ENCODE assay signal across 25 cellular contexts in the genomic region with DNA sequence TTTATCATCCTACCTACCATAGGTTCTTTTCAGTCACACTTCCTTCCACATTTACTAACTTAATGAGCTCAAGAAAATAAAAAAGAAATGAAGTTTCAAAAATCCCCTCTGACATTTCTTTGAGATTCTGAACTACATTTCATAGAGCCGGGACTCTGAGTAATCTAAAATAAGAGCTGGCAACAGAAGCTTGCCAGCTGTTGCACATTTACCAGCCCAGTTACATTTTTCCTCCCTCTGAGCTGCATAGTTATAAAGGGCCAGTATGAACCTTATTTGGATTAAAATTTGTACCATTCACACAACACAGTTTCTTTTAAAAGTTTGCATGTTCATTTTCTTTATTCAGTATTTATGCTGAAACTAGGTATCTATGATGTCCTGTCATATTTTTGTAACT.
DNase-seq lines count a peak whose midpoint lies in the region; ATAC-seq and TF ChIP-seq lines count a peak whose summit lies in the region.
"Had no signal": no experiment of that assay in that cellular context is flagged by ENCODE, and none has a peak within 500 bp of the region (broad histone marks: within the 10 kb centered on the region; RNA-seq: fewer than 3 reads in every experiment).

No MANE protein-coding gene starts in this region.

- peaks cover 7% of the 10 kb centered on the region for H3K9me3 Mint-ChIP-seq in osteocyte (ENCODE audit: unreplicated experiment)
- H3K9me3 Mint-ChIP-seq: activated CD4-positive, alpha-beta T cell treated with anti-CD3 and anti-CD28 coated beads, Interleukin-2, amount 10 ng/mL, durations not matched to agents 7 days and 5 days; activated naive CD8-positive, alpha-beta T cell treated with anti-CD3 and anti-CD28 coated beads, Interleukin-2, amount 50 U/mL, for 24 hours; memory B cell; T-cell had no signal

- no peak overlapping the region for H3K27ac ChIP-seq in SK-N-SH (ENCODE audit: low read depth in 2 of 2, low read length in 1 of 2)
- H3K27ac ChIP-seq in RWPE1: no peak overlapping the region
- H3K27ac ChIP-seq: hepatocyte, stomach had no signal

- 0 out of 4 replicates have a peak, but pooled peaks cover 0 to 5% of the 10 kb centered on the region in 2 experiments for H3K4me1 ChIP-seq in SK-N-SH (ENCODE audit: control insufficient read depth in 1 of 2, insufficient read depth in 2 of 2, low read depth in 1 of 2, low read length in 1 of 2)

- H3K36me3 Mint-ChIP-seq in osteocyte (ENCODE audit: unreplicated experiment): no peaks in the 10 kb centered on the region
- H3K36me3 Mint-ChIP-seq: CD4-positive, alpha-beta memory T cell; memory B cell; natural killer cell; T-cell had no signal

- peak; percentile 36 for DNase-seq in AG08396 (ENCODE audit: low spot score)
- no peak for DNase-seq in SK-N-SH
- DNase-seq in fibroblast of the aortic adventitia (ENCODE audit: low read depth): peak; percentile 76
- no peak for DNase-seq in osteocyte (ENCODE audit: extremely low spot score, unreplicated experiment)
- DNase-seq in kidney tubule cell (ENCODE audit: low spot score): no peak
- DNase-seq in RWPE1 (ENCODE audit: low spot score): no peak
- no peak for DNase-seq in NCI-H1694 (lab: John Stamatoyannopoulos, UW)
- DNase-seq: activated CD4-positive, alpha-beta T cell treated with anti-CD3 and anti-CD28 coated beads, Interleukin-2, amount 10 ng/mL, durations not matched to agents 7 days and 5 days; activated naive CD8-positive, alpha-beta T cell treated with anti-CD3 and anti-CD28 coated beads, Interleukin-2, amount 50 U/mL, for 24 hours; CD4-positive, alpha-beta memory T cell; DMS79 treated with DMSO at 0.1 percent for 48 hours; effector CD4-positive, alpha-beta T cell; natural killer cell; NCI-H1048; NCI-H2081; NK-92 treated with Interleukin-12 subunit alpha and Interleukin-12 subunit beta, amount 100 ng/mL, for 24 hours; posterior cingulate gyrus; small intestine; stimulated activated CD4-positive, alpha-beta T cell treated with anti-CD3 and anti-CD28 coated beads, Interleukin-4, amount 100 ng/mL, for 24 hours; stomach; T-cell had no signal

- H3K36me3 ChIP-seq in SK-N-SH (replicated peaks in 1 of 2; ENCODE audit: control insufficient read depth in 1 of 2, insufficient read depth in 2 of 2, low read length in 1 of 2): no peaks in the 10 kb centered on the region
- H3K36me3 ChIP-seq: stomach had no signal

- no peak for ATAC-seq in HG02973 (IDR thresholded peaks at IDR 0.05; ENCODE audit: unreplicated experiment)
- ATAC-seq: activated naive CD8-positive, alpha-beta T cell treated with anti-CD3 and anti-CD28 coated beads, Interleukin-2, amount 50 U/mL, for 24 hours; esophagus mucosa; natural killer cell had no signal

- TF ChIP-seq CTCF in SK-N-SH (IDR thresholded peaks at IDR 0.05): no peak
- TF ChIP-seq CTCF in fibroblast of the aortic adventitia (IDR thresholded peaks at IDR 0.05; ENCODE audit: insufficient read depth, low read length): no peak
- TF ChIP-seq CTCF in osteocyte (IDR thresholded peaks at IDR 0.05): no peak
- no peak for TF ChIP-seq CTCF in RWPE1 (conservative IDR thresholded peaks at IDR 0.05; ENCODE audit: low read depth)

- H3K27me3 Mint-ChIP-seq in osteocyte (ENCODE audit: unreplicated experiment): no peaks in the 10 kb centered on the region

- CTCF ChIA-PET in SK-N-SH (lab: Yijun Ruan, JAX): interaction anchor here (1.2 to 2.0 kb wide), 2 partner anchors 13 to 15 kb away, joined by 5 read pairs; no protein-coding TSS in a partner anchor
- CTCF ChIA-PET in RWPE1 (lab: Yijun Ruan, JAX): interaction anchor here (0.6 kb wide), 2 partner anchors 63 to 167 kb away, joined by 5 read pairs; no protein-coding TSS in a partner anchor

- POLR2A ChIA-PET in SK-N-SH (lab: Yijun Ruan, JAX) (no interaction called here), RWPE1 (lab: Yijun Ruan, JAX; ENCODE audit: low non-redundant PET) (no interaction called here)

- H2AFZ ChIP-seq in SK-N-SH (ENCODE audit: low read depth): no peak overlapping the region
- H2AFZ ChIP-seq: hepatocyte had no signal

- H3K4me3 ChIP-seq in SK-N-SH (ENCODE audit: low read depth in 2 of 2, low read length in 1 of 2) (no peak overlapping the region), fibroblast of the aortic adventitia (ENCODE audit: low read depth, low read length) (no peak overlapping the region)
- H3K4me3 ChIP-seq: hepatocyte, stomach had no signal

- no peak overlapping the region for H3K4me2 ChIP-seq in SK-N-SH
- H3K4me2 ChIP-seq: hepatocyte had no signal

- TF ChIP-seq RAD21 in SK-N-SH (IDR thresholded peaks at IDR 0.05; ENCODE audit: low read length): no peak

- H3F3A ChIP-seq in SK-N-SH (replicated peaks; ENCODE audit: insufficient read depth): peaks cover 9% of the 10 kb centered on the region

- no peak overlapping the region for H3K4me3 Mint-ChIP-seq in osteocyte (ENCODE audit: unreplicated experiment)
- H3K4me3 Mint-ChIP-seq: activated CD4-positive, alpha-beta T cell treated with anti-CD3 and anti-CD28 coated beads, Interleukin-2, amount 10 ng/mL, durations not matched to agents 7 days and 5 days; activated naive CD8-positive, alpha-beta T cell treated with anti-CD3 and anti-CD28 coated beads, Interleukin-2, amount 50 U/mL, for 24 hours; CD4-positive, alpha-beta memory T cell; memory B cell; natural killer cell; T-cell had no signal

- H3K79me2 ChIP-seq in SK-N-SH (ENCODE audit: insufficient read depth): no peaks in the 10 kb centered on the region
- H3K79me2 ChIP-seq: hepatocyte had no signal

- H4K20me1 ChIP-seq in SK-N-SH (ENCODE audit: insufficient read depth): no peaks in the 10 kb centered on the region

- WGBS in SK-N-SH (ENCODE audit: low lambda C conversion rate): 13% methylated on average over 1 of the region's 1 CpG

- no peaks in the 10 kb centered on the region for H3K27me3 ChIP-seq in SK-N-SH (ENCODE audit: insufficient read depth)
- H3K27me3 ChIP-seq: hepatocyte, stomach had no signal

- H3K9me2 ChIP-seq in SK-N-SH: no peaks in the 10 kb centered on the region

- H3K4me1 Mint-ChIP-seq in osteocyte (ENCODE audit: unreplicated experiment): peaks cover 7% of the 10 kb centered on the region
- H3K4me1 Mint-ChIP-seq: activated CD4-positive, alpha-beta T cell treated with anti-CD3 and anti-CD28 coated beads, Interleukin-2, amount 10 ng/mL, durations not matched to agents 7 days and 5 days; activated naive CD8-positive, alpha-beta T cell treated with anti-CD3 and anti-CD28 coated beads, Interleukin-2, amount 50 U/mL, for 24 hours; CD4-positive, alpha-beta memory T cell; memory B cell; natural killer cell; T-cell had no signal

- TF ChIP-seq EP300 in SK-N-SH (IDR thresholded peaks at IDR 0.05; ENCODE audit: borderline replicate concordance in 1 of 2, low read depth in 1 of 2, low read length in 1 of 2): no peak

- H3K9ac ChIP-seq in SK-N-SH: no peak overlapping the region

- no peaks in the 10 kb centered on the region for H3K9me3 ChIP-seq in SK-N-SH
- H3K9me3 ChIP-seq: stomach had no signal

- peak overlapping the region; percentile 48 for H3K27ac Mint-ChIP-seq in osteocyte (ENCODE audit: unreplicated experiment)
- H3K27ac Mint-ChIP-seq: activated CD4-positive, alpha-beta T cell treated with anti-CD3 and anti-CD28 coated beads, Interleukin-2, amount 10 ng/mL, durations not matched to agents 7 days and 5 days; activated naive CD8-positive, alpha-beta T cell treated with anti-CD3 and anti-CD28 coated beads, Interleukin-2, amount 50 U/mL, for 24 hours; CD4-positive, alpha-beta memory T cell; memory B cell; natural killer cell; T-cell had no signal

TF ChIP-seq in SK-N-SH, 30 proteins besides CTCF, POLR2A, EP300 and RAD21:
- peak; percentile 59 for TF ChIP-seq TCF12 (IDR thresholded peaks at IDR 0.05)
- TF ChIP-seq, protein P1, sequence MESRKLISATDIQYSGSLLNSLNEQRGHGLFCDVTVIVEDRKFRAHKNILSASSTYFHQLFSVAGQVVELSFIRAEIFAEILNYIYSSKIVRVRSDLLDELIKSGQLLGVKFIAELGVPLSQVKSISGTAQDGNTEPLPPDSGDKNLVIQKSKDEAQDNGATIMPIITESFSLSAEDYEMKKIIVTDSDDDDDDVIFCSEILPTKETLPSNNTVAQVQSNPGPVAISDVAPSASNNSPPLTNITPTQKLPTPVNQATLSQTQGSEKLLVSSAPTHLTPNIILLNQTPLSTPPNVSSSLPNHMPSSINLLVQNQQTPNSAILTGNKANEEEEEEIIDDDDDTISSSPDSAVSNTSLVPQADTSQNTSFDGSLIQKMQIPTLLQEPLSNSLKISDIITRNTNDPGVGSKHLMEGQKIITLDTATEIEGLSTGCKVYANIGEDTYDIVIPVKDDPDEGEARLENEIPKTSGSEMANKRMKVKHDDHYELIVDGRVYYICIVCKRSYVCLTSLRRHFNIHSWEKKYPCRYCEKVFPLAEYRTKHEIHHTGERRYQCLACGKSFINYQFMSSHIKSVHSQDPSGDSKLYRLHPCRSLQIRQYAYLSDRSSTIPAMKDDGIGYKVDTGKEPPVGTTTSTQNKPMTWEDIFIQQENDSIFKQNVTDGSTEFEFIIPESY (IDR thresholded peaks at IDR 0.05; ENCODE audit: borderline replicate concordance, low read depth): no peak

Comparison
In these comparisons a context has a peak if more than half of its experiments do, and no peak if none do; other contexts are left out.
1. DNase-seq: peak in AG08396 (single experiment) and fibroblast of the aortic adventitia (single experiment); none in SK-N-SH (single experiment), osteocyte (single experiment), kidney tubule cell (single experiment), RWPE1 (single experiment) and NCI-H1694 (single experiment).